Comparison of ENCODE assay signal across 24 cellular contexts in genomic region chr13:98321356-98321755, GRCh38.
"Had no signal": no experiment of that assay in that cellular context is flagged by ENCODE, and none has a peak within 500 bp of the region (broad histone marks: within the 10 kb centered on the region; RNA-seq: fewer than 3 reads in every experiment).

No MANE protein-coding gene starts in this region.

- H3K36me3 ChIP-seq: cardiac muscle cell had no signal

- H3K27me3 ChIP-seq: cardiac muscle cell had no signal

- H3K36me3 Mint-ChIP-seq: activated CD4-positive, alpha-beta memory T cell treated with anti-CD3 and anti-CD28 coated beads for 36 hours; activated naive CD8-positive, alpha-beta T cell had no signal

- H3K27ac ChIP-seq: cardiac muscle cell, SK-N-MC had no signal

- DNase-seq: activated CD4-positive, alpha-beta memory T cell treated with anti-CD3 and anti-CD28 coated beads for 36 hours; activated CD4-positive, alpha-beta T cell treated with anti-CD3 and anti-CD28 coated beads, Interleukin-2, amount 10 ng/mL, durations not matched to agents 7 days and 5 days; activated CD4-positive, CD25-positive, alpha-beta regulatory T cell; activated gamma-delta T cell; activated naive CD4-positive, alpha-beta T cell treated with anti-CD3 and anti-CD28 coated beads for 36 hours; activated T-cell treated with anti-CD3 and anti-CD28 coated beads for 4 hours; activated T-cell treated with anti-CD3 and anti-CD28 coated beads, Interleukin-2, amount 50 U/mL, for 48 hours; amygdala; KG1; NCI-H1048; NCI-H146; NCI-H187 treated with DMSO at 0.1 percent for 48 hours; NCI-H2081 treated with DMSO at 0.1 percent for 48 hours; NCI-H2171; NCI-H2227 treated with DMSO at 0.1 percent for 48 hours; NCI-H446 treated with DMSO at 0.1 percent for 48 hours; NCI-H774; T-helper 9 cell had no signal

- H3K27ac Mint-ChIP-seq: activated CD4-positive, alpha-beta memory T cell treated with anti-CD3 and anti-CD28 coated beads for 36 hours; activated CD4-positive, alpha-beta T cell treated with anti-CD3 and anti-CD28 coated beads, Interleukin-2, amount 10 ng/mL, durations not matched to agents 7 days and 5 days; activated naive CD4-positive, alpha-beta T cell treated with anti-CD3 and anti-CD28 coated beads for 36 hours; activated naive CD8-positive, alpha-beta T cell; activated T-helper 17 cell treated with anti-CD3 and anti-CD28 coated beads, Interleukin-2, amount 50 U/mL, for 72 hours; brain; T-helper 1 cell treated with Interleukin-12 subunit alpha and Interleukin-12 subunit beta and Interleukin-4 antibody, amounts not matched to agents 30 μg/mL and 1 μg/mL, for 36 hours had no signal

- H3K9me3 Mint-ChIP-seq: activated CD4-positive, alpha-beta memory T cell treated with anti-CD3 and anti-CD28 coated beads for 36 hours; activated CD4-positive, alpha-beta T cell treated with anti-CD3 and anti-CD28 coated beads, Interleukin-2, amount 10 ng/mL, durations not matched to agents 7 days and 5 days; activated naive CD4-positive, alpha-beta T cell treated with anti-CD3 and anti-CD28 coated beads for 36 hours; activated T-helper 17 cell treated with anti-CD3 and anti-CD28 coated beads, Interleukin-2, amount 50 U/mL, for 72 hours; T-helper 1 cell treated with Interleukin-12 subunit alpha and Interleukin-12 subunit beta and Interleukin-4 antibody, amounts not matched to agents 30 μg/mL and 1 μg/mL, for 36 hours had no signal

- H3K4me3 Mint-ChIP-seq: activated CD4-positive, alpha-beta memory T cell treated with anti-CD3 and anti-CD28 coated beads for 36 hours; activated CD4-positive, alpha-beta T cell treated with anti-CD3 and anti-CD28 coated beads, Interleukin-2, amount 10 ng/mL, durations not matched to agents 7 days and 5 days; activated naive CD4-positive, alpha-beta T cell treated with anti-CD3 and anti-CD28 coated beads for 36 hours; activated naive CD8-positive, alpha-beta T cell; activated T-helper 17 cell treated with anti-CD3 and anti-CD28 coated beads, Interleukin-2, amount 50 U/mL, for 72 hours; brain; T-helper 1 cell treated with Interleukin-12 subunit alpha and Interleukin-12 subunit beta and Interleukin-4 antibody, amounts not matched to agents 30 μg/mL and 1 μg/mL, for 36 hours had no signal

- ATAC-seq: activated T-helper 17 cell treated with anti-CD3 and anti-CD28 coated beads, Interleukin-2, amount 50 U/mL, for 72 hours had no signal

- H3K4me1 Mint-ChIP-seq: activated CD4-positive, alpha-beta T cell treated with anti-CD3 and anti-CD28 coated beads, Interleukin-2, amount 10 ng/mL, durations not matched to agents 7 days and 5 days; activated T-helper 17 cell treated with anti-CD3 and anti-CD28 coated beads, Interleukin-2, amount 50 U/mL, for 72 hours had no signal

- H3K27me3 Mint-ChIP-seq: activated naive CD8-positive, alpha-beta T cell had no signal

- H3K4me3 ChIP-seq: cardiac muscle cell, SK-N-MC had no signal
